ENCODE assay signal across 21 cellular contexts in genomic region chr17:58583486-58583885, GRCh38.
"Had no signal": no experiment of that assay in that cellular context is flagged by ENCODE, and none has a peak within 500 bp of the region (broad histone marks: within the 10 kb centered on the region; RNA-seq: fewer than 3 reads in every experiment).

No MANE protein-coding gene starts in this region.

- ATAC-seq: Right ventricle myocardium inferior, SK-N-SH treated with all-trans-retinoic acid at 6 μM for 48 hours had no signal

- DNase-seq: KBM-7, MG63, NCI-H1092, NCI-H1436, NCI-H187, NCI-H2029, NCI-H2081 treated with DMSO at 0.1 percent for 48 hours, NCI-H2171, NCI-H226, NCI-H446, NCI-H510A, NCI-H524 treated with DMSO at 0.1 percent for 48 hours, NCI-H69, NCI-H774, RPMI8226, SHP77 treated with DMSO at 0.1 percent for 48 hours, SJCRH30 had no signal

- H3K27me3 ChIP-seq: MG63, SJCRH30 had no signal

- H3K9me3 ChIP-seq: MG63, SJCRH30 had no signal

- H3K4me3 ChIP-seq: MG63, SJCRH30 had no signal

- FAIRE-seq: RCC 7860 had no signal

- H3K36me3 ChIP-seq: MG63, SJCRH30 had no signal

- H3K27ac ChIP-seq: HL-60, SJCRH30 had no signal

- H3K4me1 ChIP-seq: SJCRH30 had no signal
